8 cellular contexts compared by ENCODE assay signal in the genomic region with DNA sequence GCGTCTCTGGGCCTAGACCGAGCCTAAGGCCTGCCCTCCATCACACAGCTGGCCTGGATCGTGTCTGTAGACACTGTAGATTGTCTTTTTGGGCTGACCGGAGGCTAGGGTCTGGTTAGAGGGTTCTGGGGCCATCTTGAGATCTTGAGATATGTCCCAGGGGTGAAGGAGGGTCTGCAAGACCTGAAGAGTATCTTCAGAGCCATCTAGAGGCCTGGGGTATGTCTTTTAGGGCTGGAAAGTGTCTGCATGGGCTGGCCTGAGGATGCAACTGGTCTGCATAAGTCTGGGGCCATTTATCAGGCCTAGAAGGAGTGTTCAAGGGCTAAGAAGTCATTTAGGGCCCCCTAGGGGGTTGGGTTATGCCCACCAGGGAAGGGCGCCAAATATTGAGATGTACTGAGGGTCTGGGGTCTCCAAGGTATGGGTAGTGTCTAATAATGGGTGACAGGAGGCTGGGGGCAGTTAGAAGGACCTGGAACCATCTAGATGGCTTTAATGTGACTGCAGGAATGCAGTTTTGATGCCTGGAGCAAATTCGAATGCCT. TPM values are rescaled to one million over a fixed set of nuclear protein-coding genes. Genes with fewer than 3 reads are reported as not detected.
DNase-seq lines count a peak whose midpoint lies in the region; ATAC-seq and TF ChIP-seq lines count a peak whose summit lies in the region.

No MANE protein-coding gene starts in this region.

- H3K27me3 Mint-ChIP-seq in natural killer cell (ENCODE audit: low read depth in 2 of 2): no peaks in the 10 kb centered on the region

- H3K36me3 ChIP-seq in BLaER1 treated with 17β-estradiol and CSF1 and Interleukin-3, amounts not matched to agents 10 nM and 100 nM: peaks cover 30 to 36% (median 34%) of the 10 kb centered on the region in 11 experiments
- H3K36me3 ChIP-seq in colonic mucosa: no peaks in the 10 kb centered on the region

- H3K27ac Mint-ChIP-seq in natural killer cell: peak overlapping the region; percentile 96 to 100

- H3K9me3 ChIP-seq in BLaER1 treated with 17β-estradiol and CSF1 and Interleukin-3, amounts not matched to agents 10 nM and 100 nM (replicated peaks in 1 of 11): no peaks in the 10 kb centered on the region
- H3K9me3 ChIP-seq in colonic mucosa: no peaks in the 10 kb centered on the region

- intact Hi-C loops in colonic mucosa (cut with DNase I): no loop called here
- intact Hi-C loops in natural killer cell (cut with micrococcal nuclease): loop anchor here (1.0 to 5.0 kb wide), 2 partner anchors 22 to 1005 kb away; partner anchors contain the start of gene DBP

- H3K36me3 Mint-ChIP-seq in natural killer cell: no peaks in the 10 kb centered on the region

- ATAC-seq in natural killer cell (no peak), GM19397 (IDR thresholded peaks at IDR 0.05; ENCODE audit: unreplicated experiment) (no peak), GM18867 (IDR thresholded peaks at IDR 0.05; ENCODE audit: unreplicated experiment) (no peak)

- H3K9me3 Mint-ChIP-seq in natural killer cell: no peaks in the 10 kb centered on the region

- peaks cover 40 to 60% (median 58%) of the 10 kb centered on the region in 10 experiments for H3K4me1 ChIP-seq in BLaER1 treated with 17β-estradiol and CSF1 and Interleukin-3, amounts not matched to agents 10 nM and 100 nM
- peaks cover 6% of the 10 kb centered on the region for H3K4me1 ChIP-seq in colonic mucosa

- peaks cover 45 to 67% of the 10 kb centered on the region in 2 donors for H3K4me1 Mint-ChIP-seq in natural killer cell

- DNase-seq in LoVo (ENCODE audit: low spot score) (peak; percentile 29), colonic mucosa (peak; percentile 35), natural killer cell (no peak), NCI-H748 (lab: John Stamatoyannopoulos, UW; ENCODE audit: unreplicated experiment) (no peak), globus pallidus (ENCODE audit: low spot score) (no peak)

- H3K4me3 Mint-ChIP-seq in natural killer cell: peak overlapping the region; percentile 93

- peaks cover 12 to 42% (median 33%) of the 10 kb centered on the region in 11 experiments; a peak in 19 of 22 replicates for H4K20me1 ChIP-seq in BLaER1 treated with 17β-estradiol and CSF1 and Interleukin-3, amounts not matched to agents 10 nM and 100 nM

- no peak for TF ChIP-seq CTCF in colonic mucosa (IDR thresholded peaks at IDR 0.05)
- no peak for TF ChIP-seq CTCF in natural killer cell (IDR thresholded peaks at IDR 0.05)

- peak overlapping the region; percentile 83 to 99 (median 99) for H3K4me2 ChIP-seq in BLaER1 treated with 17β-estradiol and CSF1 and Interleukin-3, amounts not matched to agents 10 nM and 100 nM

- H3K4me3 ChIP-seq in BLaER1 treated with 17β-estradiol and CSF1 and Interleukin-3, amounts not matched to agents 10 nM and 100 nM: peak overlapping the region; percentile 89 to 100 (median 98)
- peak overlapping the region; percentile 96 for H3K4me3 ChIP-seq in colonic mucosa

- H3K9ac ChIP-seq in BLaER1 treated with 17β-estradiol and CSF1 and Interleukin-3, amounts not matched to agents 10 nM and 100 nM: peak overlapping the region; percentile 97 to 100 (median 99)
- peak overlapping the region; percentile 84 to 100 for H3K9ac ChIP-seq in colonic mucosa (ENCODE audit: low read depth in 2 of 2, low read length in 2 of 2)

- peak overlapping the region; percentile 93 to 99 (median 97) for H3K27ac ChIP-seq in BLaER1 treated with 17β-estradiol and CSF1 and Interleukin-3, amounts not matched to agents 10 nM and 100 nM
- peak overlapping the region; percentile 99 for H3K27ac ChIP-seq in colonic mucosa

- no peaks in the 10 kb centered on the region for H3K27me3 ChIP-seq in BLaER1 treated with 17β-estradiol and CSF1 and Interleukin-3, amounts not matched to agents 10 nM and 100 nM
- no peaks in the 10 kb centered on the region for H3K27me3 ChIP-seq in colonic mucosa

RNA-seq across cellular contexts. Expression of gene SCAF1, which starts 0.6 kb away (rescaled TPM):
- total RNA-seq in colonic mucosa (10 to 100 TPM; 54.2 to 85.7 TPM), natural killer cell (10 to 100 TPM; 38.9 to 46.2 (median 44.9) TPM)

RNA-seq across cellular contexts. Expression of gene RRAS, which starts 2.6 kb away (rescaled TPM):
- 10 to 100 TPM; 45.7 to 62.2 TPM for total RNA-seq in colonic mucosa
- total RNA-seq in natural killer cell: 1 to 10 TPM; 2.0 to 7.7 (median 5.9) TPM

RNA-seq across cellular contexts. Expression of gene IRF3, which starts 23.1 kb away (rescaled TPM):
- total RNA-seq in colonic mucosa: 100 to 1,000 TPM in 1 of 2 donors, 10 to 100 TPM in 1; 62.9 to 190 TPM
- total RNA-seq in natural killer cell: 100 to 1,000 TPM; 176 to 184 (median 179) TPM

RNA-seq across cellular contexts. Expression of gene BCL2L12, which starts 23.2 kb away (rescaled TPM):
- total RNA-seq in colonic mucosa (10 to 100 TPM; 17.4 to 60.9 TPM), natural killer cell (10 to 100 TPM; 15.6 to 34.6 (median 22.3) TPM)

RNA-seq across cellular contexts. Expression of gene PRMT1, which starts 34.5 kb away (rescaled TPM):
- total RNA-seq in colonic mucosa (100 to 1,000 TPM in 1 of 2 donors, 10 to 100 TPM in 1; 81.3 to 177 TPM), natural killer cell (10 to 100 TPM; 77.0 to 92.5 (median 78.2) TPM)

Comparison
In these comparisons a context has a peak if more than half of its experiments do, and no peak if none do; other contexts are left out.
1. DNase-seq: peak in LoVo (single experiment) and colonic mucosa (single experiment); none in natural killer cell (single experiment), NCI-H748 (single experiment) and globus pallidus (single experiment).
2. RNA of gene RRAS, which starts 2.6 kb away (total RNA-seq): 45.7 to 62.2 TPM in colonic mucosa; 2.0 to 7.7 TPM in natural killer cell; every median in the first group is over 4 times any median in the second.